In the genomic region with DNA sequence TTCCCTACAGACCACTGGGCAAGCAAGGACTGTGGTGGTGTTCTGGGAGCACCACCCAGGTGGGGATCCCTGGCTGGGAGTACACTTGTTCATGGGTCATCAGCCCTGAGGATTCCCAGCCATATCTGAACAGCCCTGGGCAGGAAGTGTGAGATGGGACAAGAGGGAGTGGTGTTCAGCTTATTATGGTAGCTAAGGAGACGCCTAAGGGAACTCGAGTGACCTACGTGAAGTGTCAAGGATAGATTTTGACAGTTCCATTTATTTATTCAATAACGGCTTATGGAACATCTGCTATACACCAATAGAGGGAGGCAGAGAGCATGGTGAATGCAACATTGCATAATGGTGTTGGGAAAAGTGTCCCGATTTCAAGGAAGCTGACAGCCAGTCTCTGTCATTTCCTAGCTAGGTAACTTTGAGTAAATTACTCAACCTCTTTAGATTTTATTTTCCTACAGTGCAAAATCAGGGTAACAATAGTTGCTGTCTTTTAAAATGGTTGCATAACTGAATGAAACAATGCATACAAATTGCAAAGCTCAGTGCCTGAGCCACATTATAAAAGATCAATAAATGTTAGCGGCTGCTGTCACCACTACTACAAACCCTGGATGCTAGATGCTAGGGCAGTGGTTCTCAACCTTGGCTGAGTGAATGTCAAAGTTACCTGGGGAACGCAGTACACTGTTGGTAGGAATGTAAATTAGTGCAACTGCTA, we compare ENCODE assay signal across 9 cellular contexts.
A peak's percentile ranks its signal among the peaks of the same experiment; 100 is the strongest.
DNase-seq lines count a peak whose midpoint lies in the region; ATAC-seq and TF ChIP-seq lines count a peak whose summit lies in the region.
"Had no signal": no experiment of that assay in that cellular context is flagged by ENCODE, and none has a peak within 500 bp of the region (broad histone marks: within the 10 kb centered on the region; RNA-seq: fewer than 3 reads in every experiment).

No MANE protein-coding gene starts in this region.

- ATAC-seq in activated CD8-positive, alpha-beta memory T cell treated with anti-CD3 and anti-CD28 coated beads, Interleukin-2, amount 10 ng/mL, durations not matched to agents 7 days and 5 days: no peak
- ATAC-seq in GM21423 (IDR thresholded peaks at IDR 0.05; ENCODE audit: unreplicated experiment): no peak

- no peaks in the 10 kb centered on the region for H3K4me1 Mint-ChIP-seq in activated CD8-positive, alpha-beta memory T cell treated with anti-CD3 and anti-CD28 coated beads, Interleukin-2, amount 10 ng/mL, durations not matched to agents 7 days and 5 days
- H3K4me1 Mint-ChIP-seq: activated naive CD8-positive, alpha-beta T cell treated with anti-CD3 and anti-CD28 coated beads, Interleukin-2, amount 10 ng/mL, durations not matched to agents 7 days and 5 days had no signal

- H3K27me3 ChIP-seq in sigmoid colon: no peaks in the 10 kb centered on the region

- H2AFZ ChIP-seq in OCI-LY7 (ENCODE audit: low read length): no peak overlapping the region

- no peaks in the 10 kb centered on the region for H3K36me3 ChIP-seq in OCI-LY7 (ENCODE audit: insufficient read depth, low read length)
- H3K36me3 ChIP-seq in sigmoid colon: no peaks in the 10 kb centered on the region

- intact Hi-C loops in OCI-LY7 (cut with micrococcal nuclease; ENCODE audit: unreplicated experiment): no loop called here
- intact Hi-C loops in sigmoid colon (cut with DNase I): loop anchor here (2.0 kb wide), 1 partner anchor 533 kb away; no protein-coding TSS in a partner anchor

- H3K9me2 ChIP-seq in OCI-LY7 (ENCODE audit: insufficient read depth, low read length): no peaks in the 10 kb centered on the region

- H3K27ac Mint-ChIP-seq in activated CD8-positive, alpha-beta memory T cell treated with anti-CD3 and anti-CD28 coated beads, Interleukin-2, amount 10 ng/mL, durations not matched to agents 7 days and 5 days: no peak overlapping the region
- H3K27ac Mint-ChIP-seq: activated naive CD8-positive, alpha-beta T cell treated with anti-CD3 and anti-CD28 coated beads, Interleukin-2, amount 10 ng/mL, durations not matched to agents 7 days and 5 days had no signal

- TF ChIP-seq EP300 in sigmoid colon (IDR thresholded peaks at IDR 0.05): no peak

- no peaks in the 10 kb centered on the region for H4K20me1 ChIP-seq in OCI-LY7 (ENCODE audit: insufficient read depth, low read length)

- no peak overlapping the region for H3K4me2 ChIP-seq in OCI-LY7 (ENCODE audit: low read length)

- H3K4me3 ChIP-seq in OCI-LY7 (ENCODE audit: low read depth, low read length, poor library complexity, severe bottlenecking) (no peak overlapping the region), sigmoid colon (no peak overlapping the region)

- BruUV-seq in OCI-LY7 (replicated peaks; lab: Mats Ljungman, UMichigan): no TSS peak

- no peaks in the 10 kb centered on the region for H3K9me3 Mint-ChIP-seq in activated CD8-positive, alpha-beta memory T cell treated with anti-CD3 and anti-CD28 coated beads, Interleukin-2, amount 10 ng/mL, durations not matched to agents 7 days and 5 days (ENCODE audit: low read depth)

- CTCF ChIA-PET in OCI-LY7 (lab: Charles Lee; ENCODE audit: unreplicated experiment): no interaction called here
- CTCF ChIA-PET in activated CD8-positive, alpha-beta memory T cell treated with anti-CD3 and anti-CD28 coated beads, Interleukin-2, amount 10 ng/mL, durations not matched to agents 7 days and 5 days (lab: Charles Lee): no interaction called here

- no peaks in the 10 kb centered on the region for H3K4me1 ChIP-seq in OCI-LY7 (ENCODE audit: insufficient read depth, low read length, poor library complexity, severe bottlenecking)
- H3K4me1 ChIP-seq in sigmoid colon: no peaks in the 10 kb centered on the region

- no peak for TF ChIP-seq POLR2A in sigmoid colon (IDR thresholded peaks at IDR 0.05)

- 19 to 37% methylated on average over 7 of the region's 7 CpGs for WGBS in sigmoid colon, 2 donors

- H3K27me3 Mint-ChIP-seq in activated CD8-positive, alpha-beta memory T cell treated with anti-CD3 and anti-CD28 coated beads, Interleukin-2, amount 10 ng/mL, durations not matched to agents 7 days and 5 days: no peaks in the 10 kb centered on the region
- H3K27me3 Mint-ChIP-seq: activated naive CD8-positive, alpha-beta T cell treated with anti-CD3 and anti-CD28 coated beads, Interleukin-2, amount 10 ng/mL, durations not matched to agents 7 days and 5 days had no signal

- no peaks in the 10 kb centered on the region for H3K79me2 ChIP-seq in OCI-LY7 (ENCODE audit: insufficient read depth, low read depth, low read length)

- H3K36me3 Mint-ChIP-seq in activated CD8-positive, alpha-beta memory T cell treated with anti-CD3 and anti-CD28 coated beads, Interleukin-2, amount 10 ng/mL, durations not matched to agents 7 days and 5 days: no peaks in the 10 kb centered on the region
- H3K36me3 Mint-ChIP-seq: activated naive CD8-positive, alpha-beta T cell treated with anti-CD3 and anti-CD28 coated beads, Interleukin-2, amount 10 ng/mL, durations not matched to agents 7 days and 5 days had no signal

- peak; percentile 2 for DNase-seq in SIG-M5 treated with dmso at 0.1 percent for 504 hours (lab: John Stamatoyannopoulos, UW; ENCODE audit: unreplicated experiment)
- no peak for DNase-seq in SIG-M5 (lab: John Stamatoyannopoulos, UW)
- peak; percentile 22 for DNase-seq in OCI-LY7 (ENCODE audit: low spot score)
- DNase-seq in foreskin melanocyte: peak; percentile 8
- DNase-seq in sigmoid colon: no peak
- no peak for DNase-seq in activated CD8-positive, alpha-beta memory T cell treated with anti-CD3 and anti-CD28 coated beads, Interleukin-2, amount 10 ng/mL, durations not matched to agents 7 days and 5 days
- DNase-seq in stimulated activated CD4-positive, alpha-beta T cell treated with anti-CD3 and anti-CD28 coated beads, Interleukin-12 subunit alpha, Interleukin-12 subunit beta, amount 100 ng/mL, for 4 hours: no peak
- DNase-seq: activated naive CD8-positive, alpha-beta T cell treated with anti-CD3 and anti-CD28 coated beads, Interleukin-2, amount 10 ng/mL, durations not matched to agents 7 days and 5 days had no signal

- H3K27ac ChIP-seq in OCI-LY7 (ENCODE audit: low read depth, low read length, poor library complexity, severe bottlenecking) (no peak overlapping the region), sigmoid colon (no peak overlapping the region)

- TF ChIP-seq CTCF in OCI-LY7 (conservative IDR thresholded peaks at IDR 0.05; ENCODE audit: low read length): peak; percentile 77
- peak in 3 of 4 experiments; percentile 42 to 63 (median 58) for TF ChIP-seq CTCF in sigmoid colon (IDR thresholded peaks at IDR 0.05)

- POLR2A ChIA-PET in OCI-LY7 (lab: Charles Lee): no interaction called here

- no peak overlapping the region for H3K4me3 Mint-ChIP-seq in activated CD8-positive, alpha-beta memory T cell treated with anti-CD3 and anti-CD28 coated beads, Interleukin-2, amount 10 ng/mL, durations not matched to agents 7 days and 5 days
- H3K4me3 Mint-ChIP-seq: activated naive CD8-positive, alpha-beta T cell treated with anti-CD3 and anti-CD28 coated beads, Interleukin-2, amount 10 ng/mL, durations not matched to agents 7 days and 5 days had no signal

- no peaks in the 10 kb centered on the region for H3K9me3 ChIP-seq in OCI-LY7 (ENCODE audit: low read length)
- no peaks in the 10 kb centered on the region for H3K9me3 ChIP-seq in sigmoid colon

Comparison
In these comparisons a context has a peak if more than half of its experiments do, and no peak if none do; other contexts are left out.
1. DNase-seq: peak in SIG-M5 treated with dmso at 0.1 percent for 504 hours (single experiment), OCI-LY7 (single experiment) and foreskin melanocyte (single experiment); none in SIG-M5 (single experiment), sigmoid colon (single experiment), activated CD8-positive, alpha-beta memory T cell treated with anti-CD3 and anti-CD28 coated beads, Interleukin-2, amount 10 ng/mL, durations not matched to agents 7 days and 5 days (single experiment) and stimulated activated CD4-positive, alpha-beta T cell treated with anti-CD3 and anti-CD28 coated beads, Interleukin-12 subunit alpha, Interleukin-12 subunit beta, amount 100 ng/mL, for 4 hours (single experiment).